8 cellular contexts compared by ENCODE assay signal in the genomic region with DNA sequence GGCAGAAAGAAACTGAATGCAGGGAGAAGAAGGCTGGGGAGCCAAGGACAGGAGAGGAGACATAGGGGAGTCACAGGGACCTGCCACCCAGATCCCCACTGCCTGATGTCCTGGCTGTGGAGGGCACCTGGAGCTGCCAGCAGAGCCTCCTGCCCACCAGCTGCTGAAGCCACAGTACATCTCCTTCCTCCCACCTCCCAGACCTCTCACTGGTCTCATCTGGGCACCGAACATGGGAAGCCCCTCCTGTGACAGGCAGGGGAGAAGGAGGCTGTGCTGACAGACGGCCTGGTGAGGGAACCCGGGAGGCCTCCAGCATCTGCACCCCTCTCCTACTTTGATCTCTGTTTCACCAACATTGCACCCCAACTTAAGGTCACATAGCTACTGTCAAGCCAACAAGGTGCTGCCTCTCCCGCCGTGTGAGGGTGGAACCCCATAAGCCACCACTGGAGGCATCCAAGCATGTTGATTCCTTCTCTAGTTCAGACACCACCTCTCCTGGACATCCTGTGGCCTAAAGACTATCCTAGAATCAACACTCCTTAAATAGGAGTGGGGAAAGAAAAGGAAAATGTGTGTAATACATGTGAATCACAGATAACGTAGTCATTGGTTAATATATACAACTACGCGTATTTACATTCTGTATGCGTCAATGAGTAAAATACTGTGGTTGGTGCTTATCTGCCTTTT. TPM values are rescaled to one million over a fixed set of nuclear protein-coding genes. Genes with fewer than 3 reads are reported as not detected.
A peak's percentile ranks its signal among the peaks of the same experiment; 100 is the strongest.
DNase-seq lines count a peak whose midpoint lies in the region; ATAC-seq and TF ChIP-seq lines count a peak whose summit lies in the region.

No MANE protein-coding gene starts in this region.

- H3K4me1 ChIP-seq in OCI-LY7 (ENCODE audit: insufficient read depth, low read length, poor library complexity, severe bottlenecking) (peaks cover 58% of the 10 kb centered on the region), body of pancreas (peaks cover 57% of the 10 kb centered on the region)

- H3K36me3 ChIP-seq in OCI-LY7 (ENCODE audit: insufficient read depth, low read length): peaks cover 20% of the 10 kb centered on the region
- no peaks in the 10 kb centered on the region for H3K36me3 ChIP-seq in body of pancreas (replicated peaks in 1 of 2; ENCODE audit: insufficient read depth in 1 of 2, low read depth in 2 of 2)

- H4K20me1 ChIP-seq in OCI-LY7 (ENCODE audit: insufficient read depth, low read length): no peaks in the 10 kb centered on the region

- 77 to 84% methylated on average over 9 of the region's 9 CpGs for WGBS in body of pancreas, 2 donors

- TF ChIP-seq POLR2A in body of pancreas (IDR thresholded peaks at IDR 0.05): no peak

- ATAC-seq in body of pancreas (no peak), GM19351 (IDR thresholded peaks at IDR 0.05; ENCODE audit: unreplicated experiment) (no peak), HG03520 (IDR thresholded peaks at IDR 0.05; ENCODE audit: unreplicated experiment) (no peak)
- no peak for ATAC-seq in naive thymus-derived CD8-positive, alpha-beta T cell

- peak overlapping the region; percentile 100 for H3K4me2 ChIP-seq in OCI-LY7 (ENCODE audit: low read length)

- peak overlapping the region; percentile 84 to 99 (median 97) for H3K27ac Mint-ChIP-seq in naive thymus-derived CD8-positive, alpha-beta T cell

- H3K27me3 Mint-ChIP-seq in naive thymus-derived CD8-positive, alpha-beta T cell: no peaks in the 10 kb centered on the region

- H3K27me3 ChIP-seq in body of pancreas: no peaks in the 10 kb centered on the region

- H3K4me3 ChIP-seq in OCI-LY7 (ENCODE audit: low read depth, low read length, poor library complexity, severe bottlenecking): peak overlapping the region; percentile 72
- H3K4me3 ChIP-seq in body of pancreas: no peak overlapping the region

- H3K9me3 Mint-ChIP-seq in naive thymus-derived CD8-positive, alpha-beta T cell: no peaks in the 10 kb centered on the region

- POLR2A ChIA-PET in OCI-LY7 (lab: Charles Lee): interaction anchor here (2.4 to 4.6 kb wide), 3 partner anchors 15 to 21 kb away, joined by 12 to 59 read pairs (median 37); partner anchors contain the start of gene CAPN10
- POLR2A ChIA-PET in naive thymus-derived CD8-positive, alpha-beta T cell (lab: Charles Lee): interaction anchor here (0.9 to 19.2 kb wide), 6 partner anchors 6 to 537 kb away, joined by 3 to 461 read pairs (median 38); partner anchors contain the start of genes ANKMY1, CAPN10, DUSP28 and GPR35

- peak overlapping the region; percentile 83 to 95 (median 92) for H3K4me3 Mint-ChIP-seq in naive thymus-derived CD8-positive, alpha-beta T cell

- TF ChIP-seq CTCF in OCI-LY7 (conservative IDR thresholded peaks at IDR 0.05; ENCODE audit: low read length) (peak; percentile 37; the same call in 1 of the 2 replicates), body of pancreas (IDR thresholded peaks at IDR 0.05) (no peak)

- no TSS peak for BruUV-seq in OCI-LY7 (replicated peaks; lab: Mats Ljungman, UMichigan)

- intact Hi-C loops in OCI-LY7 (cut with micrococcal nuclease; ENCODE audit: unreplicated experiment): loop anchor here (5.0 kb wide), 1 partner anchor 1138 kb away; the partner anchor contains the start of gene ING5
- intact Hi-C loops in body of pancreas (cut with DNase I): no loop called here

- H3K9me3 ChIP-seq in OCI-LY7 (ENCODE audit: low read length): no peaks in the 10 kb centered on the region
- no peaks in the 10 kb centered on the region for H3K9me3 ChIP-seq in body of pancreas

- H3K4me1 Mint-ChIP-seq in naive thymus-derived CD8-positive, alpha-beta T cell: peaks cover 40 to 70% (median 68%) of the 10 kb centered on the region in 4 donors

- peaks cover 18% of the 10 kb centered on the region; the same call in 1 of the 2 replicates for H3K79me2 ChIP-seq in OCI-LY7 (ENCODE audit: insufficient read depth, low read depth, low read length)

- peaks cover 0 to 7% (median 2%) of the 10 kb centered on the region in 3 donors for H3K36me3 Mint-ChIP-seq in naive thymus-derived CD8-positive, alpha-beta T cell

- H3K27ac ChIP-seq in OCI-LY7 (ENCODE audit: low read depth, low read length, poor library complexity, severe bottlenecking): peak overlapping the region; percentile 84
- peak overlapping the region; percentile 85 to 94 (median 93) for H3K27ac ChIP-seq in body of pancreas

- H3K9me2 ChIP-seq in OCI-LY7 (ENCODE audit: insufficient read depth, low read length): no peaks in the 10 kb centered on the region

- no peak overlapping the region for H2AFZ ChIP-seq in OCI-LY7 (ENCODE audit: low read length)

- DNase-seq in GF-D8 (lab: John Stamatoyannopoulos, UW) (peak; percentile 0), OCI-LY7 (ENCODE audit: low spot score) (peak; percentile 43), body of pancreas (no peak), SIG-M5 treated with dmso at 0.1 percent for 504 hours (lab: John Stamatoyannopoulos, UW; ENCODE audit: unreplicated experiment) (no peak), NCI-H2227 (lab: John Stamatoyannopoulos, UW; ENCODE audit: unreplicated experiment) (no peak)
- peak in 2 of 10 donors; percentile 17 to 59 for DNase-seq in naive thymus-derived CD8-positive, alpha-beta T cell

- CTCF ChIA-PET in OCI-LY7 (lab: Charles Lee; ENCODE audit: unreplicated experiment): interaction anchor here (2.3 kb wide), 1 partner anchor 51 kb away, joined by 16 read pairs; no protein-coding TSS in a partner anchor

RNA-seq across cellular contexts. Expression of gene RNPEPL1, which starts 3.6 kb away (rescaled TPM):
- total RNA-seq in OCI-LY7 (2014; rRNA removed; shearing (Covaris generic)): 22.7 and 41.9 TPM in 2 replicates
- total RNA-seq in OCI-LY7 (2022) (51.8 and 53.5 TPM in 2 replicates), body of pancreas (100 to 1,000 TPM in 1 of 2 donors, 10 to 100 TPM in 1; 63.3 to 162 TPM)
- 100 to 1,000 TPM; 121 to 123 TPM for total RNA-seq in naive thymus-derived CD8-positive, alpha-beta T cell
- 10 to 100 TPM; 17.8 to 67.0 (median 39.8) TPM for polyA plus RNA-seq in naive thymus-derived CD8-positive, alpha-beta T cell

RNA-seq across cellular contexts. Expression of gene DUSP28, which starts 4.6 kb away (rescaled TPM):
- 13.0 and 17.6 TPM in 2 replicates for total RNA-seq in OCI-LY7 (2014; rRNA removed; shearing (Covaris generic))
- total RNA-seq in OCI-LY7 (2022): 15.8 and 16.7 TPM in 2 replicates
- total RNA-seq in body of pancreas: 1 to 10 TPM; 4.7 to 6.6 TPM
- total RNA-seq in naive thymus-derived CD8-positive, alpha-beta T cell: 10 to 100 TPM; 23.2 to 24.0 TPM
- polyA plus RNA-seq in naive thymus-derived CD8-positive, alpha-beta T cell: 10 to 100 TPM; 18.8 to 23.9 (median 22.9) TPM

RNA-seq across cellular contexts. Expression of gene ANKMY1, which starts 6.9 kb away (rescaled TPM):
- 24.7 and 30.6 TPM in 2 replicates for total RNA-seq in OCI-LY7 (2014; rRNA removed; shearing (Covaris generic))
- total RNA-seq in OCI-LY7 (2022) (65.9 and 69.4 TPM in 2 replicates), body of pancreas (10 to 100 TPM; 17.9 to 26.0 TPM)
- 10 to 100 TPM; 69.1 to 69.7 TPM for total RNA-seq in naive thymus-derived CD8-positive, alpha-beta T cell
- 10 to 100 TPM in 2 of 3 donors, 1 to 10 TPM in 1; 9.1 to 16.8 (median 10.3) TPM for polyA plus RNA-seq in naive thymus-derived CD8-positive, alpha-beta T cell

RNA-seq across cellular contexts. Expression of gene CAPN10, which starts 21.8 kb away (rescaled TPM):
- total RNA-seq in OCI-LY7 (2014; rRNA removed; shearing (Covaris generic)): 54.1 and 78.1 TPM in 2 replicates
- total RNA-seq in OCI-LY7 (2022) (67.3 and 70.6 TPM in 2 replicates), body of pancreas (10 to 100 TPM; 16.3 to 34.3 TPM)
- 10 to 100 TPM; 91.1 to 93.2 TPM for total RNA-seq in naive thymus-derived CD8-positive, alpha-beta T cell
- 10 to 100 TPM in 1 of 3 donors, 1 to 10 TPM in 2; 6.7 to 21.4 (median 9.8) TPM for polyA plus RNA-seq in naive thymus-derived CD8-positive, alpha-beta T cell

Comparison
In these comparisons a context has a peak if more than half of its experiments do, and no peak if none do; other contexts are left out.
1. DNase-seq: peak in GF-D8 (single experiment) and OCI-LY7 (single experiment); none in body of pancreas (0 of 4), SIG-M5 treated with dmso at 0.1 percent for 504 hours (single experiment) and NCI-H2227 (single experiment).